31 cellular contexts compared by ENCODE assay signal in genomic region chr3:14363976-14364375, GRCh38. TPM values are rescaled to one million over a fixed set of nuclear protein-coding genes. Genes with fewer than 3 reads are reported as not detected.
DNase-seq lines count a peak whose midpoint lies in the region; ATAC-seq and TF ChIP-seq lines count a peak whose summit lies in the region.
"Had no signal": no experiment of that assay in that cellular context is flagged by ENCODE, and none has a peak within 500 bp of the region (broad histone marks: within the 10 kb centered on the region; RNA-seq: fewer than 3 reads in every experiment).

No MANE protein-coding gene starts in this region.

- no peak overlapping the region for H3K4me3 Mint-ChIP-seq in chondrocyte (ENCODE audit: unreplicated experiment)
- H3K4me3 Mint-ChIP-seq: activated naive CD8-positive, alpha-beta T cell treated with anti-CD3 and anti-CD28 coated beads, Interleukin-2, amount 10 ng/mL, durations not matched to agents 7 days and 5 days; brain; stimulated activated naive CD8-positive, alpha-beta T cell treated with anti-CD3 and anti-CD28 coated beads, Interleukin-15, Interleukin-2, amounts not matched to agents 100 ng/mL and 50 ng/mL, for 24 hours had no signal

- TF ChIP-seq CTCF in chondrocyte (IDR thresholded peaks at IDR 0.05), result no peak
- no peak for TF ChIP-seq CTCF in mucosa of descending colon (IDR thresholded peaks at IDR 0.05)
- no peak for TF ChIP-seq CTCF in left ventricle myocardium inferior (IDR thresholded peaks at IDR 0.05; ENCODE audit: borderline replicate concordance)
- no peak for TF ChIP-seq CTCF in omental fat pad (IDR thresholded peaks at IDR 0.05)

- DNase-seq in A172 (ENCODE audit: low spot score), result peak; percentile 64
- DNase-seq in RPMI7951 (ENCODE audit: low read depth), result peak; percentile 89
- no peak for DNase-seq in chondrocyte (ENCODE audit: low spot score)
- peak in 1 of 3 donors; percentile 27 for DNase-seq in mucosa of descending colon
- DNase-seq in left ventricle myocardium inferior, result no peak
- no peak for DNase-seq in GF-D8 (lab: John Stamatoyannopoulos, UW)
- DNase-seq in amygdala (lab: John Stamatoyannopoulos, UW), result no peak
- no peak for DNase-seq in omental fat pad (ENCODE audit: low spot score)
- DNase-seq: 8988T; activated CD4-positive, alpha-beta T cell treated with anti-CD3 and anti-CD28 coated beads for 4 hours; activated CD8-positive, alpha-beta memory T cell treated with anti-CD3 and anti-CD28 coated beads for 24 hours; activated effector memory CD4-positive, alpha-beta T cell treated with anti-CD3 and anti-CD28 coated beads, Interleukin-2, amount 50 U/mL, for 16 hours; activated naive CD8-positive, alpha-beta T cell treated with anti-CD3 and anti-CD28 coated beads, Interleukin-2, amount 10 ng/mL, durations not matched to agents 7 days and 5 days; CD4-positive, alpha-beta memory T cell; DMS 273 treated with DMSO at 0.1 percent for 48 hours; effector memory CD4-positive, alpha-beta T cell; foreskin keratinocyte; heart right ventricle; KBM-7; mammary epithelial cell; MG63; NCI-H1436; NCI-H446 treated with DMSO at 0.1 percent for 48 hours; T-helper 2 cell had no signal

- no peak overlapping the region for H3K4me3 ChIP-seq in mucosa of descending colon
- H3K4me3 ChIP-seq in left ventricle myocardium inferior, result no peak overlapping the region
- H3K4me3 ChIP-seq: heart right ventricle, MG63, thoracic aorta had no signal

- H3K27me3 Mint-ChIP-seq in chondrocyte (ENCODE audit: low read depth), result no peaks in the 10 kb centered on the region
- H3K27me3 Mint-ChIP-seq: CD4-positive, alpha-beta memory T cell; stimulated activated naive CD8-positive, alpha-beta T cell treated with anti-CD3 and anti-CD28 coated beads, Interleukin-15, Interleukin-2, amounts not matched to agents 100 ng/mL and 50 ng/mL, for 24 hours had no signal

- H3K27ac Mint-ChIP-seq in chondrocyte (ENCODE audit: unreplicated experiment), result peak overlapping the region; percentile 70
- H3K27ac Mint-ChIP-seq: activated naive CD8-positive, alpha-beta T cell treated with anti-CD3 and anti-CD28 coated beads, Interleukin-2, amount 10 ng/mL, durations not matched to agents 7 days and 5 days; brain; stimulated activated naive CD8-positive, alpha-beta T cell treated with anti-CD3 and anti-CD28 coated beads, Interleukin-15, Interleukin-2, amounts not matched to agents 100 ng/mL and 50 ng/mL, for 24 hours had no signal

- H3K4me1 Mint-ChIP-seq in chondrocyte (ENCODE audit: low read depth), result peaks cover 49% of the 10 kb centered on the region
- H3K4me1 Mint-ChIP-seq: CD4-positive, alpha-beta memory T cell had no signal

- peak; percentile 43 for ATAC-seq in mucosa of descending colon
- ATAC-seq in omental fat pad (ENCODE audit: low FRiP score), result no peak
- ATAC-seq: foreskin keratinocyte, HCT116, heart right ventricle, SK-N-SH treated with all-trans-retinoic acid at 6 μM for 48 hours had no signal

- H3K27me3 ChIP-seq in left ventricle myocardium inferior (ENCODE audit: low read depth), result peaks cover 87% of the 10 kb centered on the region
- H3K27me3 ChIP-seq: MG63, neutrophil had no signal

- H3K36me3 ChIP-seq in mucosa of descending colon (ENCODE audit: low read depth) (no peaks in the 10 kb centered on the region), left ventricle myocardium inferior (no peaks in the 10 kb centered on the region)
- H3K36me3 ChIP-seq: heart right ventricle, MG63, neutrophil, thoracic aorta had no signal

- H3K4me1 ChIP-seq in mucosa of descending colon (ENCODE audit: low read depth) (no peaks in the 10 kb centered on the region), left ventricle myocardium inferior (peaks cover 2% of the 10 kb centered on the region)
- H3K4me1 ChIP-seq: foreskin keratinocyte had no signal

- H3K9me3 ChIP-seq in mucosa of descending colon (no peaks in the 10 kb centered on the region), left ventricle myocardium inferior (replicated peaks) (no peaks in the 10 kb centered on the region)
- H3K9me3 ChIP-seq: heart right ventricle, MG63, neutrophil, thoracic aorta had no signal

- H3K27ac ChIP-seq in left ventricle myocardium inferior (replicated peaks), result no peak overlapping the region
- H3K27ac ChIP-seq: foreskin keratinocyte, heart right ventricle, neutrophil, thoracic aorta, VCaP had no signal

- intact Hi-C loops in mucosa of descending colon (cut with DNase I, micrococcal nuclease) (no loop called here), left ventricle myocardium inferior (cut with micrococcal nuclease) (no loop called here)

- no peaks in the 10 kb centered on the region for H3K9me3 Mint-ChIP-seq in chondrocyte (ENCODE audit: low read depth)
- H3K9me3 Mint-ChIP-seq: activated naive CD8-positive, alpha-beta T cell treated with anti-CD3 and anti-CD28 coated beads, Interleukin-2, amount 10 ng/mL, durations not matched to agents 7 days and 5 days; CD4-positive, alpha-beta memory T cell; stimulated activated naive CD8-positive, alpha-beta T cell treated with anti-CD3 and anti-CD28 coated beads, Interleukin-15, Interleukin-2, amounts not matched to agents 100 ng/mL and 50 ng/mL, for 24 hours had no signal

- H3K36me3 Mint-ChIP-seq in chondrocyte (ENCODE audit: low read depth), result no peaks in the 10 kb centered on the region
- H3K36me3 Mint-ChIP-seq: activated naive CD8-positive, alpha-beta T cell treated with anti-CD3 and anti-CD28 coated beads, Interleukin-2, amount 10 ng/mL, durations not matched to agents 7 days and 5 days; brain; CD4-positive, alpha-beta memory T cell had no signal

RNA-seq across cellular contexts. Expression of gene SLC6A6, which starts 38.4 kb away (rescaled TPM):
- 26.0 and 34.2 TPM in 2 replicates for total RNA-seq in A172 (2014; rRNA removed; shearing (Covaris generic))
- total RNA-seq in RPMI7951 (2014; rRNA removed; shearing (Covaris generic)), result 58.6 and 59.0 TPM in 2 replicates
- total RNA-seq in chondrocyte, result 46.0 to 63.9 TPM (median 48.0 TPM) in 3 replicates
- total RNA-seq in mucosa of descending colon, result 10 to 100 TPM in 2 of 3 donors, 1 to 10 TPM in 1; 4.4 to 11.2 (median 10.5) TPM
- 35.4 TPM for total RNA-seq in left ventricle myocardium inferior
- 10 to 100 TPM; 35.7 to 75.2 (median 56.4) TPM for total RNA-seq in omental fat pad

Comparison
In these comparisons a context has a peak if more than half of its experiments do, and no peak if none do; other contexts are left out.
1. DNase-seq: peak in A172 (single experiment) and RPMI7951 (single experiment); none in chondrocyte (single experiment), left ventricle myocardium inferior (single experiment), GF-D8 (single experiment), amygdala (0 of 56) and omental fat pad (single experiment).